In the genomic region with DNA sequence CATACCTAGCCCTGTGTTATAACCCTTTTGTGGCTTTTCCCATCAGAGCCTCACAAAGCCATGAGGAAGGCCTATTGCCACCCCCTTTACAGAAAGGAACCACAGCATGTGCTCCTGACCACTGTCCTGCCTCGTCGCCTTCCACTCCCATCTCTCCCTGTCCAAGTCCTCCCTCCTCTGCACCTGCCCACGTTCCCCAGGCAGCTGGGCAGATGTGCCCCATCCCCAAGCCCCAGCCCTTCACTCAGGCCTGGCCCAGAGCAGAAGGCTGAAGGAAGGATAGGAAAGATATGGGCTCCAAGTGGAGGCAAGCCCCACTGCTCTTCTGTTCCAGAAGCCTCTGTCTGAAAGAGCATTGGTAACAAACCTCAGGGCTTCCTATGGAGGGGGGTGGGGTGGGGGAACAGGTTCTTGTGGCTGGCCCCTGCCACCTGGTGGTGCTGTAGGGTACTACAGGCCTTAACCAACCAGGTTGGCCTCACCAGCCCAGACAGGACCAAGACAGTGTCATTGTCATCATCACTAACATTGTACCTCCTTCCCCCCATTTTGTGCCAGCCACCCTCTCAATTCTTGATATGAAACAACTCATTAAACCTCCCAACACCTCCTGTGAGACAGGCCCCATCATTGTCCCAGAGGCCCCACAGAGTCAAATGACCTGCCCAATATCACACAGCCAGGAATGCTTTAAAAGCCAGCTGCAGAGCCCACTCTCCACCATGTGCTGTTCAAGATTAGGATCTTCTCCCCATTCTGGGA, we compare ENCODE assay signal across 8 cellular contexts. TPM values are rescaled to one million over a fixed set of nuclear protein-coding genes. Genes with fewer than 3 reads are reported as not detected.
A peak's percentile ranks its signal among the peaks of the same experiment; 100 is the strongest.
DNase-seq lines count a peak whose midpoint lies in the region; ATAC-seq, FAIRE-seq and TF ChIP-seq lines count a peak whose summit lies in the region.

No MANE protein-coding gene starts in this region.

- no peaks in the 10 kb centered on the region for H3K9me3 ChIP-seq in mucosa of descending colon

- H3K4me1 ChIP-seq in mucosa of descending colon (ENCODE audit: low read depth) = no peaks in the 10 kb centered on the region

- ATAC-seq in HG02610 (IDR thresholded peaks at IDR 0.05; ENCODE audit: unreplicated experiment) = peak; percentile 58
- ATAC-seq in mucosa of descending colon = peak; percentile 96
- ATAC-seq in GM18505 (IDR thresholded peaks at IDR 0.05; ENCODE audit: unreplicated experiment) = no peak

- H3K4me1 Mint-ChIP-seq in endothelial cell (ENCODE audit: unreplicated experiment) = peaks cover 3% of the 10 kb centered on the region

- intact Hi-C loops in mucosa of descending colon (cut with DNase I, micrococcal nuclease) = loop anchor here (5.0 kb wide), 1 partner anchor 142 kb away; no protein-coding TSS in a partner anchor

- peaks cover 10% of the 10 kb centered on the region for H3K27me3 Mint-ChIP-seq in endothelial cell (ENCODE audit: unreplicated experiment)

- H3K9me3 Mint-ChIP-seq in endothelial cell (ENCODE audit: unreplicated experiment) = no peaks in the 10 kb centered on the region

- no peak overlapping the region for H3K4me3 Mint-ChIP-seq in endothelial cell (ENCODE audit: unreplicated experiment)

- H3K27ac Mint-ChIP-seq in endothelial cell (ENCODE audit: unreplicated experiment) = no peak overlapping the region

- H3K4me3 ChIP-seq in mucosa of descending colon = no peak overlapping the region

- H3K36me3 ChIP-seq in mucosa of descending colon (ENCODE audit: low read depth) = no peaks in the 10 kb centered on the region

- peak; percentile 88 for TF ChIP-seq CTCF in D721Med (IDR thresholded peaks at IDR 0.05; ENCODE audit: insufficient read depth, missing control alignments)
- peak; percentile 96 for TF ChIP-seq CTCF in endothelial cell (IDR thresholded peaks at IDR 0.05; ENCODE audit: unreplicated experiment)
- TF ChIP-seq CTCF in mucosa of descending colon (IDR thresholded peaks at IDR 0.05) = peak; percentile 92

- H3K36me3 Mint-ChIP-seq in endothelial cell (ENCODE audit: low read depth, unreplicated experiment) = peaks cover 6% of the 10 kb centered on the region

- no peak for TF ChIP-seq POLR2A in GM18505 (IDR thresholded peaks at IDR 0.05; ENCODE audit: borderline replicate concordance, extremely low read depth, insufficient read depth, insufficient read length)

- no peak for FAIRE-seq in D721Med (lab: Jason Lieb, UNC)

- DNase-seq in D721Med (ENCODE audit: insufficient read length, low spot score) = peak; percentile 97
- DNase-seq in NOMO-1 treated with dmso at 0.1 percent for 144 hours (lab: John Stamatoyannopoulos, UW; ENCODE audit: unreplicated experiment) = peak; percentile 21
- DNase-seq in activated CD8-positive, alpha-beta memory T cell treated with anti-CD3 and anti-CD28 coated beads, Interleukin-2, amount 50 U/mL, for 4 hours = peak; percentile 89
- DNase-seq in endothelial cell (ENCODE audit: low spot score) = peak; percentile 85
- DNase-seq in mucosa of descending colon = peak; percentile 77 to 96 (median 83)
- peak; percentile 78 for DNase-seq in stimulated activated CD8-positive, alpha-beta memory T cell treated with anti-CD3 and anti-CD28 coated beads, Interleukin-4, amount 100 ng/mL, for 24 hours (ENCODE audit: low read depth)

RNA-seq across cellular contexts. Expression of gene POC1A, which starts 10.0 kb away (rescaled TPM):
- total RNA-seq in endothelial cell (ENCODE audit: unreplicated experiment) = 7.5 TPM
- total RNA-seq in mucosa of descending colon = 10 to 100 TPM in 1 of 3 donors, 1 to 10 TPM in 2; 2.9 to 12.1 (median 7.7) TPM

RNA-seq across cellular contexts. Expression of gene ALAS1, which starts 53.7 kb away (rescaled TPM):
- total RNA-seq in endothelial cell (ENCODE audit: unreplicated experiment) (59.1 TPM), mucosa of descending colon (100 to 1,000 TPM in 1 of 3 donors, 10 to 100 TPM in 2; 67.2 to 103 (median 94.6) TPM)

Comparison
In these comparisons a context has a peak if more than half of its experiments do, and no peak if none do; other contexts are left out.
1. DNase-seq: peak in every context shown above with its lines; median percentile 97 in D721Med; 89 in activated CD8-positive, alpha-beta memory T cell treated with anti-CD3 and anti-CD28 coated beads, Interleukin-2, amount 50 U/mL, for 4 hours; 85 in endothelial cell; 83 in mucosa of descending colon; 78 in stimulated activated CD8-positive, alpha-beta memory T cell treated with anti-CD3 and anti-CD28 coated beads, Interleukin-4, amount 100 ng/mL, for 24 hours; 21 in NOMO-1 treated with dmso at 0.1 percent for 144 hours.